Comparison of ENCODE assay signal across 1 cellular context in the genomic region with DNA sequence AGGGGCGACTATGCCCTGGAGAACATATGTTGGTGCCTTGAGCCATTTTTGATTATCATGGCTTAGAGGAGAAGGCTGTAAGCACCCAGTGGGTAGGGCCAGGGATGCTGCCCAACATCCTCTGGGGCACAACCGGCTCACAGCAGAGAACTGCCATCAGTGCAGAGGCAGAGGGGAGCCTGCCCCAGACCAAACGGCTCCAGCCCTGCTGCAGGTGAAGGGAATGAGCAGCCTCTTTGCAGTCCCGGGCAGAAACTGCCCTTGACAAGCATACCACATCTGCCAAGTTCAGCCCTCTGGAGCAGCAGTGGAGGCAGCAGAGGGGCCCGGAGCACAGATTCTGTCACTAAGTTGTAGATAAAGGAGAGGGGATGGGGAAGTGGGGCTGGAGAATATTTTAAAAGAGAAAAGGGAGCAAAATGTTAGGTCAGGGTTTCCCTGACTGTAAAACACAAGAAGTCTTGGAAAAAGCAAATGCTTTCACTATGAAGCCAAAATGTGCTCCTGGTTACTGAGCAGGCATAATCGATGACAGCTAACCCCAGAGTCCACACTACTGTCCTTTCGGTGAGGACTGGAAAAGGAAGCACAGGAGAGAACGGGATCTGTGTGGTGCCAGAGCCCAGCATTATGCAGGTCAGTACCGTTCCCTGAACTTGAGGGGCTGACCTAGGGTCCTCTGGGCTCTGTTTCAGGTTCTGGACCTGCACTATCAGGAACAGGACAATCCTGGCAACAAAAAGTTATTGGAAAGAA.
TF ChIP-seq lines count a peak whose summit lies in the region.

No MANE protein-coding gene starts in this region.

TF ChIP-seq in GM12878, 131 proteins besides CTCF, POLR2A, EP300 and RAD21 (continued from another document):
- TF ChIP-seq, protein P1, sequence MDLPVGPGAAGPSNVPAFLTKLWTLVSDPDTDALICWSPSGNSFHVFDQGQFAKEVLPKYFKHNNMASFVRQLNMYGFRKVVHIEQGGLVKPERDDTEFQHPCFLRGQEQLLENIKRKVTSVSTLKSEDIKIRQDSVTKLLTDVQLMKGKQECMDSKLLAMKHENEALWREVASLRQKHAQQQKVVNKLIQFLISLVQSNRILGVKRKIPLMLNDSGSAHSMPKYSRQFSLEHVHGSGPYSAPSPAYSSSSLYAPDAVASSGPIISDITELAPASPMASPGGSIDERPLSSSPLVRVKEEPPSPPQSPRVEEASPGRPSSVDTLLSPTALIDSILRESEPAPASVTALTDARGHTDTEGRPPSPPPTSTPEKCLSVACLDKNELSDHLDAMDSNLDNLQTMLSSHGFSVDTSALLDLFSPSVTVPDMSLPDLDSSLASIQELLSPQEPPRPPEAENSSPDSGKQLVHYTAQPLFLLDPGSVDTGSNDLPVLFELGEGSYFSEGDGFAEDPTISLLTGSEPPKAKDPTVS (IDR thresholded peaks at IDR 0.05; ENCODE audit: low read depth, low read length): no peak
- TF ChIP-seq GATAD2B (conservative IDR thresholded peaks at IDR 0.05; ENCODE audit: low read depth) (no peak), CREB1 (IDR thresholded peaks at IDR 0.05; ENCODE audit: low read depth) (no peak), TBL1XR1 (IDR thresholded peaks at IDR 0.05; ENCODE audit: low read depth, low read length) (no peak), ESRRA (IDR thresholded peaks at IDR 0.05; ENCODE audit: low read length) (no peak), CEBPB (IDR thresholded peaks at IDR 0.05; ENCODE audit: borderline replicate concordance in 1 of 2, low read depth in 2 of 2, low read length in 2 of 2) (no peak), STAT3 (IDR thresholded peaks at IDR 0.05; ENCODE audit: low read depth, low read length) (no peak), POLR2AphosphoS2 (IDR thresholded peaks at IDR 0.05; ENCODE audit: low read depth, low read length) (no peak), SMARCA5 (IDR thresholded peaks at IDR 0.05) (no peak), SREBF2 (IDR thresholded peaks at IDR 0.05; ENCODE audit: low read length) (no peak), RELA (IDR thresholded peaks at IDR 0.05; ENCODE audit: borderline replicate concordance, partially characterized antibody) (no peak)
- TF ChIP-seq, protein P2, sequence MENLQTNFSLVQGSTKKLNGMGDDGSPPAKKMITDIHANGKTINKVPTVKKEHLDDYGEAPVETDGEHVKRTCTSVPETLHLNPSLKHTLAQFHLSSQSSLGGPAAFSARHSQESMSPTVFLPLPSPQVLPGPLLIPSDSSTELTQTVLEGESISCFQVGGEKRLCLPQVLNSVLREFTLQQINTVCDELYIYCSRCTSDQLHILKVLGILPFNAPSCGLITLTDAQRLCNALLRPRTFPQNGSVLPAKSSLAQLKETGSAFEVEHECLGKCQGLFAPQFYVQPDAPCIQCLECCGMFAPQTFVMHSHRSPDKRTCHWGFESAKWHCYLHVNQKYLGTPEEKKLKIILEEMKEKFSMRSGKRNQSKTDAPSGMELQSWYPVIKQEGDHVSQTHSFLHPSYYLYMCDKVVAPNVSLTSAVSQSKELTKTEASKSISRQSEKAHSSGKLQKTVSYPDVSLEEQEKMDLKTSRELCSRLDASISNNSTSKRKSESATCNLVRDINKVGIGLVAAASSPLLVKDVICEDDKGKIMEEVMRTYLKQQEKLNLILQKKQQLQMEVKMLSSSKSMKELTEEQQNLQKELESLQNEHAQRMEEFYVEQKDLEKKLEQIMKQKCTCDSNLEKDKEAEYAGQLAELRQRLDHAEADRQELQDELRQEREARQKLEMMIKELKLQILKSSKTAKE (IDR thresholded peaks at IDR 0.05; ENCODE audit: low read depth, poor library complexity, severe bottlenecking): no peak
